In the genomic region with DNA sequence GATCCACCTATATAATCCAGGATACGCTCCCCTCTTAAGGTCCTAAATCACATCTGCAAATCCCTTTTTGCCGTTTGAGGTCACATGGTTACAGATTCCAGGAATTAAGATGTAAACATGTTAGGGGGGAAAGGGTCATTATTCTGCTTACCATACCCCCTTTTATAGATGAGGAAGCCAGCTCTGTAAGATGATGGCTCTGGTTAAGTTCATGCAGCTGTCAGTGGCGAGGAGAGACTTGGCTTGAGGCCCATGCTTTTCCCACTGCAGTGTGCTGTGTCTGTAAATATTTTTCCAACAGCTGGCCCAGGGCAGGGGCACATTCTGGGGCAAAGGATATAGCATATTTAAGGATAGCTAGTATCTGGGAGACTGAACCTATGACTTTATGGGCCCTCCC, we compare ENCODE assay signal across 21 cellular contexts.
DNase-seq lines count a peak whose midpoint lies in the region; ATAC-seq, FAIRE-seq and TF ChIP-seq lines count a peak whose summit lies in the region.
"Had no signal": no experiment of that assay in that cellular context is flagged by ENCODE, and none has a peak within 500 bp of the region (broad histone marks: within the 10 kb centered on the region; RNA-seq: fewer than 3 reads in every experiment).

No MANE protein-coding gene starts in this region.

- H3K4me3 ChIP-seq in endothelial cell of umbilical vein (replicated peaks in 1 of 3; ENCODE audit: insufficient read depth in 1 of 3, low read depth in 1 of 3, low read length in 3 of 3) (no peak overlapping the region), skeletal muscle cell (ENCODE audit: low read depth, low read length) (no peak overlapping the region), gastroesophageal sphincter (no peak overlapping the region)
- H3K4me3 ChIP-seq: GM23248, SK-N-MC, skin epidermis, upper lobe of right lung had no signal

- no peak for TF ChIP-seq POLR2A in endothelial cell of umbilical vein (IDR thresholded peaks at IDR 0.05; ENCODE audit: low read depth, low read length)
- TF ChIP-seq POLR2A in gastroesophageal sphincter (IDR thresholded peaks at IDR 0.05), result no peak

- H3K9ac ChIP-seq in endothelial cell of umbilical vein (replicated peaks; ENCODE audit: extremely low read depth, insufficient read depth, low read length), result no peak overlapping the region
- H3K9ac ChIP-seq: GM23248 had no signal

- H4K20me1 ChIP-seq in endothelial cell of umbilical vein (replicated peaks; ENCODE audit: control insufficient read depth, extremely low read depth, insufficient read depth, low read length), result no peaks in the 10 kb centered on the region

- intact Hi-C loops in endothelial cell of umbilical vein (cut with micrococcal nuclease), result no loop called here
- intact Hi-C loops in sciatic nerve (cut with DNase I), result no loop called here

- H3K4me2 ChIP-seq in endothelial cell of umbilical vein (ENCODE audit: insufficient read depth, low read length), result no peak overlapping the region

- H3K27me3 ChIP-seq in endothelial cell of umbilical vein (ENCODE audit: control insufficient read depth in 2 of 2, insufficient read depth in 2 of 2, low read length in 2 of 2), result peaks cover 0 to 1% of the 10 kb centered on the region in 2 experiments
- H3K27me3 ChIP-seq in gastroesophageal sphincter, result no peaks in the 10 kb centered on the region
- H3K27me3 ChIP-seq: upper lobe of right lung had no signal

- no peaks in the 10 kb centered on the region for H3K9me3 ChIP-seq in endothelial cell of umbilical vein (replicated peaks; ENCODE audit: control insufficient read depth, insufficient read depth, low read length)
- H3K9me3 ChIP-seq in gastroesophageal sphincter, result no peaks in the 10 kb centered on the region
- H3K9me3 ChIP-seq: upper lobe of right lung had no signal

- H3K36me3 ChIP-seq in endothelial cell of umbilical vein (ENCODE audit: control insufficient read depth in 2 of 2, extremely low read depth in 1 of 2, insufficient read depth in 2 of 2, low read length in 2 of 2), result no peaks in the 10 kb centered on the region
- H3K36me3 ChIP-seq in gastroesophageal sphincter, result no peaks in the 10 kb centered on the region
- H3K36me3 ChIP-seq: upper lobe of right lung had no signal

- TF ChIP-seq EP300 in gastroesophageal sphincter (IDR thresholded peaks at IDR 0.05), result no peak

- H2AFZ ChIP-seq in endothelial cell of umbilical vein (ENCODE audit: low read depth, low read length), result no peak overlapping the region
- H2AFZ ChIP-seq: GM23248 had no signal

- TF ChIP-seq CTCF in endothelial cell of umbilical vein (IDR thresholded peaks at IDR 0.05; ENCODE audit: extremely low read depth in 1 of 2, insufficient read depth in 1 of 2, low read depth in 1 of 2, low read length in 2 of 2), result no peak
- no peak for TF ChIP-seq CTCF in gastroesophageal sphincter (IDR thresholded peaks at IDR 0.05)

- H3K4me1 ChIP-seq in endothelial cell of umbilical vein (ENCODE audit: control insufficient read depth, extremely low read depth, insufficient read depth, low read length) (no peaks in the 10 kb centered on the region), gastroesophageal sphincter (peaks cover 0 to 14% (median 3%) of the 10 kb centered on the region in 3 donors)
- H3K4me1 ChIP-seq: upper lobe of right lung had no signal

- 35 to 52% methylated on average over 2 of the region's 3 CpGs for WGBS in gastroesophageal sphincter (ENCODE audit: low coverage in 1 of 2), 2 donors

- CTCF ChIA-PET in endothelial cell of umbilical vein (lab: Charles Lee), result no interaction called here

- H3K79me2 ChIP-seq in endothelial cell of umbilical vein (ENCODE audit: control insufficient read depth, insufficient read depth, low read length), result no peaks in the 10 kb centered on the region

- no peak for ATAC-seq in sciatic nerve
- ATAC-seq in gastroesophageal sphincter, result no peak
- ATAC-seq: activated T-cell treated with anti-CD3 and anti-CD28 coated beads, Interleukin-2, amount 50 U/mL, for 72 hours; stimulated activated memory B cell treated with anti-CD40 and anti-IgM and Interleukin-4, amounts not matched to agents 10 μg/mL and 1 μg/mL and 100 μg/mL, for 72 hours; upper lobe of right lung had no signal

- no peak for FAIRE-seq in endothelial cell of umbilical vein (lab: Jason Lieb, UNC)

- no TSS peak for BruUV-seq in endothelial cell of umbilical vein (replicated peaks; lab: Mats Ljungman, UMichigan)

- DNase-seq in DMS79 treated with DMSO at 0.1 percent for 48 hours (lab: John Stamatoyannopoulos, UW) (peak; percentile 1), DMS79 (lab: John Stamatoyannopoulos, UW) (no peak), endothelial cell of umbilical vein (ENCODE audit: low read depth, low spot score) (peak; percentile 55), left kidney (ENCODE audit: low read depth, low spot score) (peak; percentile 40), skeletal muscle cell (ENCODE audit: low read depth) (peak; percentile 66), sciatic nerve (ENCODE audit: low spot score) (no peak), glomerular visceral epithelial cell (ENCODE audit: extremely low spot score) (no peak)
- DNase-seq: 8988T; activated CD4-positive, alpha-beta memory T cell treated with anti-CD3 and anti-CD28 coated beads for 36 hours; activated naive CD8-positive, alpha-beta T cell treated with anti-CD3 and anti-CD28 coated beads, Interleukin-2, amount 10 ng/mL, durations not matched to agents 7 days and 5 days; activated T-cell treated with anti-CD3 and anti-CD28 coated beads, Interleukin-2, amount 50 U/mL, for 72 hours; GM23248; NCI-H1436; NCI-H345; upper lobe of right lung had no signal

- dilution Hi-C loops in endothelial cell of umbilical vein (cut with MboI; ENCODE audit: extremely low pct_ligation_motif_present, low sequenced_read_pairs), result no loop called here

- POLR2A ChIA-PET in endothelial cell of umbilical vein (lab: Charles Lee), result no interaction called here

- H3K27ac ChIP-seq in endothelial cell of umbilical vein (ENCODE audit: insufficient read depth, low read depth, low read length), result no peak overlapping the region
- H3K27ac ChIP-seq in gastroesophageal sphincter, result peak overlapping the region in 1 of 4 donors; percentile 19
- H3K27ac ChIP-seq: C4-2B, epithelial cell of prostate, GM23248, SK-N-MC, skin epidermis, upper lobe of right lung had no signal

- H3K9me1 ChIP-seq in endothelial cell of umbilical vein (replicated peaks; ENCODE audit: control insufficient read depth, extremely low read depth, insufficient read depth, low read length), result no peaks in the 10 kb centered on the region

TF ChIP-seq in endothelial cell of umbilical vein, 7 proteins besides CTCF, POLR2A, EP300 and RAD21:
- TF ChIP-seq EZH2 (IDR thresholded peaks at IDR 0.05; ENCODE audit: borderline replicate concordance, low read depth, low read length, severe bottlenecking) (no peak), MAX (IDR thresholded peaks at IDR 0.05; ENCODE audit: insufficient read depth, insufficient read length) (no peak), GATA2 (IDR thresholded peaks at IDR 0.05; ENCODE audit: insufficient read depth, insufficient read length, low read depth, low read length) (no peak), POLR2AphosphoS5 (IDR thresholded peaks at IDR 0.05; ENCODE audit: insufficient read depth, low read depth, low read length) (no peak), FOS (IDR thresholded peaks at IDR 0.05; ENCODE audit: borderline replicate concordance, insufficient read depth, low read length) (no peak), JUN (IDR thresholded peaks at IDR 0.05; ENCODE audit: borderline replicate concordance, insufficient read depth, insufficient read length, low read depth) (no peak), MYC (IDR thresholded peaks at IDR 0.05; ENCODE audit: low read depth, low read length) (no peak)

Comparison
In these comparisons a context has a peak if more than half of its experiments do, and no peak if none do; other contexts are left out.
1. DNase-seq: peak in DMS79 treated with DMSO at 0.1 percent for 48 hours (single experiment), endothelial cell of umbilical vein (single experiment), left kidney (single experiment) and skeletal muscle cell (single experiment); none in DMS79 (single experiment), sciatic nerve (single experiment) and glomerular visceral epithelial cell (single experiment).